8 cellular contexts compared by ENCODE assay signal in genomic region chr5:76542887-76543690, GRCh38.
DNase-seq lines count a peak whose midpoint lies in the region; ATAC-seq, FAIRE-seq and TF ChIP-seq lines count a peak whose summit lies in the region.

No MANE protein-coding gene starts in this region.

- H3K9ac ChIP-seq in duodenal mucosa (ENCODE audit: low read depth in 1 of 2, low read length in 2 of 2), result peak overlapping the region; percentile 4 to 36

- H3K4me1 ChIP-seq in duodenal mucosa (ENCODE audit: control insufficient read depth in 1 of 2, insufficient read depth in 2 of 2, low read length in 2 of 2), result peaks cover 66 to 87% of the 10 kb centered on the region in 2 donors

- no peaks in the 10 kb centered on the region for H3K9me3 ChIP-seq in duodenal mucosa (ENCODE audit: control insufficient read depth in 1 of 2, low read length in 2 of 2)

- H3K27ac ChIP-seq in duodenal mucosa (ENCODE audit: low read depth, low read length), result no peak overlapping the region

- peak overlapping the region; percentile 30 to 44 for H3K4me3 ChIP-seq in duodenal mucosa (ENCODE audit: low read depth in 1 of 2, low read length in 2 of 2)

- H3K36me3 ChIP-seq in duodenal mucosa (ENCODE audit: control insufficient read depth in 1 of 2, insufficient read depth in 2 of 2, low read length in 2 of 2), result no peaks in the 10 kb centered on the region

- TF ChIP-seq CTCF in D721Med (IDR thresholded peaks at IDR 0.05; ENCODE audit: insufficient read depth, missing control alignments), result no peak

- peak; percentile 31 to 39 for ATAC-seq in activated CD4-positive, CD25-positive, alpha-beta regulatory T cell treated with anti-CD3 and anti-CD28 coated beads, Interleukin-2, amount 50 U/mL, for 24 hours
- ATAC-seq in HG03280 (IDR thresholded peaks at IDR 0.05; ENCODE audit: unreplicated experiment), result no peak

- peak; percentile 48 for FAIRE-seq in D721Med (lab: Jason Lieb, UNC)

- H3K27me3 ChIP-seq in duodenal mucosa (ENCODE audit: control insufficient read depth in 1 of 2, insufficient read depth in 2 of 2, low read length in 2 of 2), result no peaks in the 10 kb centered on the region

- DNase-seq in D721Med (ENCODE audit: insufficient read length, low spot score), result no peak
- DNase-seq in stimulated activated CD4-positive, alpha-beta T cell treated with anti-CD3 and anti-CD28 coated beads, Interleukin-15, amount 100 ng/mL, for 24 hours, result peak; percentile 71
- DNase-seq in NCI-H146 treated with DMSO at 0.1 percent for 48 hours (lab: John Stamatoyannopoulos, UW; ENCODE audit: unreplicated experiment), result no peak
- no peak for DNase-seq in DMS153 (lab: John Stamatoyannopoulos, UW)
- no peak for DNase-seq in NCI-H345 treated with DMSO at 0.1 percent for 48 hours (lab: John Stamatoyannopoulos, UW; ENCODE audit: unreplicated experiment)
